In the genomic region with DNA sequence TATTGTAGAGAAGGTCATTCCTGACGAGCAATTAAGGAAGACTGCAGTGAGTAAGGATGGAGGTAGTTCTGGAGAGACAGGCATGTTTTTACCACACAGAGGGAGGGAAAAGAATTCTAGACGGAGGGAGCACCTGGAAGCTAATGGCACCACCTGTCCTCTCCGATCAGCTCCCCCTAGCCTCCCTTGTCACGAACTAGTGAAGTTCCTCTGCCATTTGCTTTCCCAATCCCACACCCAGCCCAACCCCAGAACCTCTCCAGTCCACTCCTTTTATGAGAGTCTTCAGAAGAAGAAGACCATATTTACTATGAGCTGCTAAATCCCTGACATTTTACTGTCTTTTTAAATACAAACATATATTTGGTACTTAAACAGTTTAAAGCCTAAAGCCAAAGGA, we compare ENCODE assay signal across 17 cellular contexts. TPM values are rescaled to one million over a fixed set of nuclear protein-coding genes. Genes with fewer than 3 reads are reported as not detected.
DNase-seq lines count a peak whose midpoint lies in the region; TF ChIP-seq lines count a peak whose summit lies in the region.
"Had no signal": no experiment of that assay in that cellular context is flagged by ENCODE, and none has a peak within 500 bp of the region (broad histone marks: within the 10 kb centered on the region; RNA-seq: fewer than 3 reads in every experiment).

No MANE protein-coding gene starts in this region.

- H3K9ac ChIP-seq in HUES48 (ENCODE audit: low read depth, low read length) (no peak overlapping the region), endodermal cell (ENCODE audit: extremely low read depth, low read length, poor library complexity, severe bottlenecking) (no peak overlapping the region)

- peaks cover 13% of the 10 kb centered on the region for H3K4me1 ChIP-seq in Caco-2
- H3K4me1 ChIP-seq in HUES48 (ENCODE audit: control insufficient read depth, insufficient read depth, low read length), result 0 out of 2 replicates have a peak, but pooled peaks cover 3% of the 10 kb centered on the region
- peaks cover 12% of the 10 kb centered on the region for H3K4me1 ChIP-seq in endodermal cell (ENCODE audit: control insufficient read depth, insufficient read depth, low read length)
- peaks cover 36% of the 10 kb centered on the region for H3K4me1 ChIP-seq in osteoblast (ENCODE audit: insufficient read depth, low read length)
- H3K4me1 ChIP-seq in esophagus squamous epithelium, result peaks cover 0 to 31% (median 10%) of the 10 kb centered on the region in 3 donors
- H3K4me1 ChIP-seq: HAP-1, SJCRH30 had no signal

- peaks cover 19% of the 10 kb centered on the region for H4K20me1 ChIP-seq in osteoblast (ENCODE audit: insufficient read depth, low read length)

- H3K36me3 Mint-ChIP-seq in Caco-2 (ENCODE audit: insufficient read depth, unreplicated experiment) (peaks cover 13% of the 10 kb centered on the region), endodermal cell (ENCODE audit: low read depth) (peaks cover 18% of the 10 kb centered on the region)
- H3K36me3 Mint-ChIP-seq: CD4-positive, CD25-positive, alpha-beta regulatory T cell had no signal

- BruUV-seq in Caco-2 (replicated peaks; lab: Mats Ljungman, UMichigan), result no TSS peak

- H3K4me2 ChIP-seq in osteoblast (ENCODE audit: insufficient read depth, low read length), result no peak overlapping the region

- H3K4me3 ChIP-seq in Caco-2 (ENCODE audit: low read depth, low read length), result no peak overlapping the region
- no peak overlapping the region for H3K4me3 ChIP-seq in HUES48 (ENCODE audit: low read depth, low read length)
- no peak overlapping the region for H3K4me3 ChIP-seq in endodermal cell (ENCODE audit: low read length)
- no peak overlapping the region for H3K4me3 ChIP-seq in osteoblast (ENCODE audit: insufficient read depth, low read length)
- no peak overlapping the region for H3K4me3 ChIP-seq in esophagus squamous epithelium
- H3K4me3 ChIP-seq: HAP-1, SJCRH30 had no signal

- CTCF ChIA-PET in Caco-2 (lab: Charles Lee), result interaction anchor here (0.6 to 6.8 kb wide), 9 partner anchors 59 to 1082 kb away, joined by 3 to 98 read pairs (median 4); no protein-coding TSS in a partner anchor

- H3K27me3 ChIP-seq in Caco-2 (replicated peaks; ENCODE audit: control insufficient read depth, insufficient read depth, low read length) (no peaks in the 10 kb centered on the region), HUES48 (ENCODE audit: control insufficient read depth, insufficient read depth, low read length) (no peaks in the 10 kb centered on the region), endodermal cell (ENCODE audit: control insufficient read depth, insufficient read depth, low read length, poor library complexity, severe bottlenecking) (no peaks in the 10 kb centered on the region), osteoblast (ENCODE audit: insufficient read depth, low read length) (no peaks in the 10 kb centered on the region), esophagus squamous epithelium (peaks cover 0 to 4% (median 0%) of the 10 kb centered on the region in 4 donors)
- H3K27me3 ChIP-seq: SJCRH30 had no signal

- H3K9me3 ChIP-seq in Caco-2 (no peaks in the 10 kb centered on the region), HUES48 (ENCODE audit: control insufficient read depth, insufficient read depth, low read length) (no peaks in the 10 kb centered on the region), endodermal cell (ENCODE audit: control insufficient read depth, low read length) (no peaks in the 10 kb centered on the region), osteoblast (ENCODE audit: low read depth, low read length) (no peaks in the 10 kb centered on the region), esophagus squamous epithelium (no peaks in the 10 kb centered on the region)
- H3K9me3 ChIP-seq: HAP-1, SJCRH30 had no signal

- no peak for TF ChIP-seq POLR2A in esophagus squamous epithelium (IDR thresholded peaks at IDR 0.05)

- no peaks in the 10 kb centered on the region for H3K9me3 Mint-ChIP-seq in Caco-2 (ENCODE audit: unreplicated experiment)
- no peaks in the 10 kb centered on the region for H3K9me3 Mint-ChIP-seq in endodermal cell
- H3K9me3 Mint-ChIP-seq: CD4-positive, CD25-positive, alpha-beta regulatory T cell had no signal

- H3K36me3 ChIP-seq in Caco-2 (ENCODE audit: control insufficient read depth, insufficient read depth, low read length) (no peaks in the 10 kb centered on the region), HUES48 (ENCODE audit: control insufficient read depth, insufficient read depth, low read length) (no peaks in the 10 kb centered on the region), endodermal cell (ENCODE audit: control insufficient read depth, insufficient read depth, low read length) (peaks cover 9% of the 10 kb centered on the region), osteoblast (ENCODE audit: insufficient read depth, low read length) (peaks cover 12% of the 10 kb centered on the region), esophagus squamous epithelium (no peaks in the 10 kb centered on the region)
- H3K36me3 ChIP-seq: HAP-1, SJCRH30 had no signal

- WGBS in endodermal cell (ENCODE audit: insufficient coverage in 1 of 2, insufficient read length in 1 of 2), 2 experiments, result 73 to 90% methylated on average over 2 to 4 of the region's 4 CpGs
- 82 to 84% methylated on average over 4 of the region's 4 CpGs for WGBS in esophagus squamous epithelium, 2 donors

- H3K4me1 Mint-ChIP-seq in Caco-2 (ENCODE audit: low read depth, unreplicated experiment) (peaks cover 13% of the 10 kb centered on the region), endodermal cell (peaks cover 43% of the 10 kb centered on the region)

- H3K27ac ChIP-seq in HUES48 (ENCODE audit: low read depth, low read length) (peak overlapping the region; percentile 21), endodermal cell (ENCODE audit: low read depth, low read length) (no peak overlapping the region), osteoblast (ENCODE audit: low read depth, low read length) (peak overlapping the region; percentile 36), esophagus squamous epithelium (no peak overlapping the region)
- H3K27ac ChIP-seq: SJCRH30 had no signal

- no peak for TF ChIP-seq CTCF in Caco-2 (IDR thresholded peaks at IDR 0.05; ENCODE audit: insufficient read depth in 1 of 2, low read depth in 1 of 2, low read length in 1 of 2, severe bottlenecking in 1 of 2, unreplicated experiment in 1 of 2)
- no peak for TF ChIP-seq CTCF in endodermal cell (conservative IDR thresholded peaks at IDR 0.05)
- no peak for TF ChIP-seq CTCF in osteoblast (IDR thresholded peaks at IDR 0.05; ENCODE audit: extremely low read depth, low read depth, low read length)
- TF ChIP-seq CTCF in esophagus squamous epithelium (IDR thresholded peaks at IDR 0.05), result no peak

- peak; percentile 47 to 56 for DNase-seq in Caco-2
- peak; percentile 53 for DNase-seq in endodermal cell
- no peak for DNase-seq in osteoblast (ENCODE audit: insufficient read length, low spot score, missing footprints)
- no peak for DNase-seq in NCI-H128 (lab: John Stamatoyannopoulos, UW; ENCODE audit: unreplicated experiment)
- no peak for DNase-seq in UCSD-AML1 (lab: John Stamatoyannopoulos, UW; ENCODE audit: unreplicated experiment)
- no peak for DNase-seq in esophagus squamous epithelium (lab: John Stamatoyannopoulos, UW)
- DNase-seq: CD4-positive, CD25-positive, alpha-beta regulatory T cell; Karpas-422; NCI-H1417; NCI-H1694 treated with DMSO at 0.1 percent for 48 hours; NCI-H2081 treated with DMSO at 0.1 percent for 48 hours; NCI-H510A; NCI-H82; OCI-M1; SJCRH30 had no signal

- H3K27ac Mint-ChIP-seq in Caco-2 (ENCODE audit: unreplicated experiment) (peak overlapping the region; percentile 59), endodermal cell (peak overlapping the region; percentile 88)

- peaks cover 84% of the 10 kb centered on the region for H3K79me2 ChIP-seq in osteoblast (ENCODE audit: insufficient read depth, low read length)

- H2AFZ ChIP-seq in osteoblast (ENCODE audit: low read length), result no peak overlapping the region

- intact Hi-C loops in Caco-2 (cut with micrococcal nuclease; ENCODE audit: unreplicated experiment), result no loop called here
- intact Hi-C loops in esophagus squamous epithelium (cut with DNase I), result no loop called here

- no peaks in the 10 kb centered on the region for H3K27me3 Mint-ChIP-seq in Caco-2 (ENCODE audit: insufficient read depth, unreplicated experiment)
- H3K27me3 Mint-ChIP-seq in endodermal cell (ENCODE audit: insufficient read depth), result no peaks in the 10 kb centered on the region

- H3K4me3 Mint-ChIP-seq in Caco-2 (ENCODE audit: unreplicated experiment) (peak overlapping the region; percentile 29), endodermal cell (no peak overlapping the region)
- H3K4me3 Mint-ChIP-seq: CD4-positive, CD25-positive, alpha-beta regulatory T cell had no signal

- POLR2A ChIA-PET in Caco-2 (lab: Charles Lee), result interaction anchor here (0.6 to 1.0 kb wide), 2 partner anchors 46 to 47 kb away, joined by 3 to 7 read pairs; partner anchors contain the start of gene HSPA8

RNA-seq across cellular contexts. Expression of gene HSPA8, which starts 46.0 kb away (rescaled TPM):
- total RNA-seq in Caco-2 (2022) (1,923 and 2,051 TPM in 2 replicates), endodermal cell (1,000 to 10,000 TPM; 1,572 to 1,940 TPM), osteoblast (2,226 and 2,227 TPM in 2 replicates), esophagus squamous epithelium (1,000 to 10,000 TPM in 2 of 4 donors, 100 to 1,000 TPM in 2; 767 to 1,626 (median 1,046) TPM)
- 1,263 TPM for polyA plus RNA-seq in endodermal cell (2013, experiment 1 of 2)
- polyA plus RNA-seq in endodermal cell (2013, experiment 2 of 2), result 1,225 TPM

Comparison
In these comparisons a context has a peak if more than half of its experiments do, and no peak if none do; other contexts are left out.
1. DNase-seq: peak in Caco-2 (2 of 2) and endodermal cell (single experiment); none in osteoblast (single experiment), NCI-H128 (single experiment), UCSD-AML1 (single experiment) and esophagus squamous epithelium (single experiment).
2. H3K27ac ChIP-seq: peak in HUES48 (single experiment) and osteoblast (single experiment); none in endodermal cell (single experiment) and esophagus squamous epithelium (0 of 4).